In genomic region chr2:147546109-147546508, GRCh38 we compare ENCODE assay signal across 23 cellular contexts.
DNase-seq lines count a peak whose midpoint lies in the region; ATAC-seq and TF ChIP-seq lines count a peak whose summit lies in the region.
"Had no signal": no experiment of that assay in that cellular context is flagged by ENCODE, and none has a peak within 500 bp of the region (broad histone marks: within the 10 kb centered on the region; RNA-seq: fewer than 3 reads in every experiment).

No MANE protein-coding gene starts in this region.

- no peaks in the 10 kb centered on the region; the same call in 1 of the 2 replicates for H3K4me1 ChIP-seq in IMR-90 (ENCODE audit: control insufficient read depth, insufficient read depth, low read length)
- H3K4me1 ChIP-seq in effector memory CD4-positive, alpha-beta T cell (ENCODE audit: control insufficient read depth, insufficient read depth, low read length, poor library complexity, severe bottlenecking), result no peaks in the 10 kb centered on the region
- H3K4me1 ChIP-seq: A549 had no signal

- no peak overlapping the region for H3K56ac ChIP-seq in IMR-90 (ENCODE audit: extremely low read depth, insufficient read depth, low read length)

- no peak overlapping the region for H3K4me3 ChIP-seq in IMR-90 (ENCODE audit: insufficient read depth, low read depth, low read length)
- no peak overlapping the region for H3K4me3 ChIP-seq in effector memory CD4-positive, alpha-beta T cell (ENCODE audit: insufficient read depth, low read depth, low read length, poor library complexity, severe bottlenecking)
- H3K4me3 ChIP-seq: A549; BLaER1 treated with 17β-estradiol and CSF1 and Interleukin-3, amounts not matched to agents 10 nM and 100 nM; MG63 had no signal

- no peak overlapping the region for H4K8ac ChIP-seq in IMR-90 (ENCODE audit: low read depth in 2 of 2, low read length in 2 of 2)

- no peak overlapping the region; the same call in 1 of the 2 replicates for H3K27ac ChIP-seq in IMR-90 (ENCODE audit: insufficient read depth, low read length)
- H3K27ac ChIP-seq in effector memory CD4-positive, alpha-beta T cell (ENCODE audit: insufficient read depth, low read length, poor library complexity, severe bottlenecking), result no peak overlapping the region
- H3K27ac ChIP-seq: A549; BLaER1 treated with 17β-estradiol and CSF1 and Interleukin-3, amounts not matched to agents 10 nM and 100 nM had no signal

- intact Hi-C loops in IMR-90 (cut with micrococcal nuclease), result no loop called here

- H3K9me1 ChIP-seq in IMR-90 (ENCODE audit: insufficient read depth, low read length), result no peaks in the 10 kb centered on the region

- no peak overlapping the region for H2BK120ac ChIP-seq in IMR-90 (ENCODE audit: low read depth, low read length)

- no peak overlapping the region for H2BK5ac ChIP-seq in IMR-90 (ENCODE audit: low read depth, low read length, poor library complexity, severe bottlenecking)

- 0 out of 2 replicates have a peak, but pooled peaks have one; percentile 17 for ATAC-seq in IMR-90 (ENCODE audit: low read depth)
- ATAC-seq in HG02970 (IDR thresholded peaks at IDR 0.05; ENCODE audit: low FRiP score, unreplicated experiment), result no peak
- ATAC-seq in GM18505 (IDR thresholded peaks at IDR 0.05; ENCODE audit: unreplicated experiment), result no peak
- ATAC-seq: A549 had no signal

- no peak overlapping the region for H4K91ac ChIP-seq in IMR-90 (ENCODE audit: insufficient read depth, low read depth, low read length)

- no peaks in the 10 kb centered on the region for H3K79me1 ChIP-seq in IMR-90 (ENCODE audit: low read depth in 1 of 2, low read length in 2 of 2)

- H2BK20ac ChIP-seq in IMR-90 (ENCODE audit: low read depth, low read length), result no peak overlapping the region

- H3K18ac ChIP-seq in IMR-90 (ENCODE audit: low read depth, low read length), result no peak overlapping the region

- H2AK9ac ChIP-seq in IMR-90 (replicated peaks; ENCODE audit: low read depth, low read length, poor library complexity), result no peak overlapping the region

- H3K9ac ChIP-seq in IMR-90 (ENCODE audit: low read depth, low read length), result no peak overlapping the region
- H3K9ac ChIP-seq: BLaER1 treated with 17β-estradiol and CSF1 and Interleukin-3, amounts not matched to agents 10 nM and 100 nM had no signal

- no peaks in the 10 kb centered on the region for H3K27me3 Mint-ChIP-seq in chondrocyte (ENCODE audit: low read depth)
- H3K27me3 Mint-ChIP-seq in nephron (ENCODE audit: low read depth), result no peaks in the 10 kb centered on the region
- H3K27me3 Mint-ChIP-seq in progenitor cell of endocrine pancreas, result peaks cover 22% of the 10 kb centered on the region
- H3K27me3 Mint-ChIP-seq: CD4-positive, alpha-beta T cell had no signal

- no TSS peak for BruUV-seq in IMR-90 (replicated peaks; lab: Mats Ljungman, UMichigan)

- H3K9me3 Mint-ChIP-seq in chondrocyte (ENCODE audit: low read depth) (peaks cover 7% of the 10 kb centered on the region), nephron (no peaks in the 10 kb centered on the region), progenitor cell of endocrine pancreas (ENCODE audit: low read depth) (no peaks in the 10 kb centered on the region)

- CTCF ChIA-PET in IMR-90 (lab: Yijun Ruan, JAX), result no interaction called here

- no peak overlapping the region for H3K4me3 Mint-ChIP-seq in chondrocyte (ENCODE audit: unreplicated experiment)
- H3K4me3 Mint-ChIP-seq in nephron, result no peak overlapping the region
- no peak overlapping the region for H3K4me3 Mint-ChIP-seq in progenitor cell of endocrine pancreas (ENCODE audit: low read depth)
- H3K4me3 Mint-ChIP-seq: CD4-positive, alpha-beta T cell had no signal

- H3K27ac Mint-ChIP-seq in chondrocyte (ENCODE audit: unreplicated experiment) (peak overlapping the region; percentile 60), nephron (peak overlapping the region in 2 of 3 experiments; percentile 42 to 49), progenitor cell of endocrine pancreas (no peak overlapping the region)
- H3K27ac Mint-ChIP-seq: CD4-positive, alpha-beta T cell had no signal

- no peak for TF ChIP-seq POLR2A in IMR-90 (IDR thresholded peaks at IDR 0.05; ENCODE audit: low read depth, low read length)
- TF ChIP-seq POLR2A in GM18505 (IDR thresholded peaks at IDR 0.05; ENCODE audit: borderline replicate concordance, extremely low read depth, insufficient read depth, insufficient read length), result no peak

- TF ChIP-seq CTCF in IMR-90 (conservative IDR thresholded peaks at IDR 0.05; ENCODE audit: low read depth, low read length), result no peak
- TF ChIP-seq CTCF in chondrocyte (IDR thresholded peaks at IDR 0.05), result no peak
- TF ChIP-seq CTCF in nephron (IDR thresholded peaks at IDR 0.05; ENCODE audit: unreplicated experiment in 3 of 3), result no peak
- no peak for TF ChIP-seq CTCF in progenitor cell of endocrine pancreas (IDR thresholded peaks at IDR 0.05; ENCODE audit: unreplicated experiment)

- H2AK5ac ChIP-seq in IMR-90 (ENCODE audit: low read depth, low read length), result no peak overlapping the region

- H4K20me1 ChIP-seq in IMR-90 (ENCODE audit: insufficient read depth, low read length), result no peaks in the 10 kb centered on the region
- H4K20me1 ChIP-seq: BLaER1 treated with 17β-estradiol and CSF1 and Interleukin-3, amounts not matched to agents 10 nM and 100 nM had no signal

- in situ Hi-C loops in IMR-90 (cut with MboI; ENCODE audit: low sequenced_read_pairs), result no loop called here

- peaks cover 36% of the 10 kb centered on the region for H3K4me1 Mint-ChIP-seq in chondrocyte (ENCODE audit: low read depth)
- peaks cover 23% of the 10 kb centered on the region for H3K4me1 Mint-ChIP-seq in nephron
- no peaks in the 10 kb centered on the region for H3K4me1 Mint-ChIP-seq in progenitor cell of endocrine pancreas (ENCODE audit: low read depth)

- H3K4me2 ChIP-seq in IMR-90 (ENCODE audit: low read depth, low read length), result no peak overlapping the region
- H3K4me2 ChIP-seq: A549; BLaER1 treated with 17β-estradiol and CSF1 and Interleukin-3, amounts not matched to agents 10 nM and 100 nM had no signal

- no CpG with 5 or more reads among the region's 1 CpG for WGBS in IMR-90 (ENCODE audit: extremely low coverage in 2 of 2, insufficient read length in 1 of 2), 2 experiments

- no peaks in the 10 kb centered on the region for H3K36me3 ChIP-seq in IMR-90 (ENCODE audit: control insufficient read depth, insufficient read depth, low read length)
- H3K36me3 ChIP-seq in effector memory CD4-positive, alpha-beta T cell (ENCODE audit: control insufficient read depth, insufficient read depth, low read length), result no peaks in the 10 kb centered on the region
- H3K36me3 ChIP-seq: BLaER1 treated with 17β-estradiol and CSF1 and Interleukin-3, amounts not matched to agents 10 nM and 100 nM; MG63 had no signal

- no peak for TF ChIP-seq RAD21 in IMR-90 (IDR thresholded peaks at IDR 0.05; ENCODE audit: low read length)

- H3K23ac ChIP-seq in IMR-90 (ENCODE audit: low read depth, low read length), result no peak overlapping the region

- no peak overlapping the region for H4K5ac ChIP-seq in IMR-90 (ENCODE audit: low read depth, low read length)

- POLR2A ChIA-PET in IMR-90 (lab: Charles Lee; ENCODE audit: unreplicated experiment), result no interaction called here

- no peak overlapping the region for H2BK15ac ChIP-seq in IMR-90 (ENCODE audit: low read depth, low read length)

- H3K9me3 ChIP-seq in IMR-90 (ENCODE audit: control insufficient read depth, insufficient read depth, low read length), result peaks cover 2% of the 10 kb centered on the region; the same call in 1 of the 2 replicates
- H3K9me3 ChIP-seq in effector memory CD4-positive, alpha-beta T cell (ENCODE audit: control insufficient read depth, low read length), result no peaks in the 10 kb centered on the region
- H3K9me3 ChIP-seq: A549, MG63 had no signal

- H3K36me3 Mint-ChIP-seq in chondrocyte (ENCODE audit: low read depth) (peaks cover 2% of the 10 kb centered on the region), nephron (ENCODE audit: low read depth) (no peaks in the 10 kb centered on the region), progenitor cell of endocrine pancreas (ENCODE audit: insufficient read depth) (no peaks in the 10 kb centered on the region)

- no peak overlapping the region for H3K4ac ChIP-seq in IMR-90 (ENCODE audit: low read depth, low read length)

- no peaks in the 10 kb centered on the region for H3K27me3 ChIP-seq in IMR-90 (ENCODE audit: control insufficient read depth, insufficient read depth, low read length)
- no peaks in the 10 kb centered on the region for H3K27me3 ChIP-seq in effector memory CD4-positive, alpha-beta T cell (replicated peaks; ENCODE audit: control insufficient read depth, insufficient read depth, low read length, poor library complexity, severe bottlenecking)
- H3K27me3 ChIP-seq: BLaER1 treated with 17β-estradiol and CSF1 and Interleukin-3, amounts not matched to agents 10 nM and 100 nM; MG63 had no signal

- DNase-seq in IMR-90 (no peak), chondrocyte (ENCODE audit: low spot score) (no peak), left kidney (ENCODE audit: low read depth, low spot score) (peak; percentile 21), progenitor cell of endocrine pancreas (ENCODE audit: low spot score, unreplicated experiment) (no peak)
- DNase-seq in effector memory CD4-positive, alpha-beta T cell, result no peak
- DNase-seq: AML-193; CD4-positive, alpha-beta T cell; KG1; MG63; NCI-H1105 treated with DMSO at 0.1 percent for 48 hours; NCI-H146; NCI-H2029 treated with DMSO at 0.1 percent for 48 hours; NCI-H2171; NCI-H226; NCI-H510A; NCI-H69; Right ventricle myocardium superior; RPMI8226 had no signal

- no peak overlapping the region for H2AFZ ChIP-seq in IMR-90 (replicated peaks; ENCODE audit: low read length, poor library complexity)

- dilution Hi-C loops in IMR-90 (cut with HindIII; ENCODE audit: low sequenced_read_pairs, unreplicated experiment), result no loop called here

- H3K14ac ChIP-seq in IMR-90 (replicated peaks; ENCODE audit: low read depth, low read length), result no peak overlapping the region

TF ChIP-seq in IMR-90, 13 proteins besides CTCF, POLR2A, EP300 and RAD21 (continues in another document):
- TF ChIP-seq SMC3 (IDR thresholded peaks at IDR 0.05; ENCODE audit: low read depth, low read length) (no peak), RCOR1 (IDR thresholded peaks at IDR 0.05; ENCODE audit: insufficient replicate concordance, low read length) (no peak), MAZ (IDR thresholded peaks at IDR 0.05; ENCODE audit: borderline replicate concordance, low read depth, low read length) (no peak), RFX5 (IDR thresholded peaks at IDR 0.05; ENCODE audit: low read depth, low read length) (no peak), BHLHE40 (IDR thresholded peaks at IDR 0.05; ENCODE audit: low read depth, low read length) (no peak), FOS (IDR thresholded peaks at IDR 0.05; ENCODE audit: low read depth, low read length) (no peak), NFE2L2 (IDR thresholded peaks at IDR 0.05; ENCODE audit: low read depth, low read length) (no peak)
